In the genomic region with DNA sequence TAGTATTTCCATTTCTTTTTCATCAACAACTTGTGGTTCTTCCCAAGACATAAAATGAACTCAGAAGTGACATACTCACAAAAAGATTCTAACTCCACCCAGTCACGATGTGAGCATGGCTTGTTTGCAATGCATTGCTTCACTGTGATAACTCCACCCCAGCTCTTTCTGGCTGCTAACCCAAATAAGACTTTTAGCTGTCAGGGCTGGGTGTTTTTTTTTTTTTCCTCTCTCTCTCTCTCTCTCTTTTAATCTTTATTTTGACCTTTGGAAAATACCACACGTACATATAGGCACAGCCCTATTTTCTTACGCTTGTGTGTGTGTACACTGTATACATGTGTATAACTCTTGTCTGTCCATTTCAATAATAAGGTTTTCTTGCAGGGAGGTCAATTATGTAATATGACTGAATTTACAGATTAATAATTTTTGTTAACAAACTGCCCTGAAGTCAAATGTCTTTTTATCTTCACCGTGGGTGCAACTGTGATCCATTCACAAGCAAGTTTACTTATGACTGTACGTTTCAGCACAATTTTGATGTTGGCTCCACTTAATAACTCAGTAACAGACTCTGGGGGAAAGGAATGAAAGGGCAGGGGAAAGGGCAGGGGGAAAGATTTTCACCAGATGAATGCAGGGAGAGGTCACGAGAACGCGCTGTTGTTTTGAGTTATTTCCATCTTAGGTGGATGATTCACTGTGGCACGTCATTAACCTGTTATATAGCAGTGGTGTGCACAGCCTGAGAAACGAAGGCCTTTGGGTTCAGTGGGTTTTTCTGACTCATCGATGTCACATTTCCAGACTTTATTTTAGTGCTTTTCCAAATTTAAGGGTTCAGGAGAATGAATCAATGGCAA, we compare ENCODE assay signal across 8 cellular contexts.
DNase-seq lines count a peak whose midpoint lies in the region; ATAC-seq and TF ChIP-seq lines count a peak whose summit lies in the region.

No MANE protein-coding gene starts in this region.

- peak; percentile 65 for DNase-seq in GM06990 (ENCODE audit: extremely low read depth, insufficient read length)
- DNase-seq in OCI-M1 (lab: John Stamatoyannopoulos, UW): peak; percentile 11
- DNase-seq in activated naive CD4-positive, alpha-beta T cell treated with anti-CD3 and anti-CD28 coated beads, Interleukin-2, amount 50 U/mL, for 16 hours: peak; percentile 70
- peak; percentile 13 for DNase-seq in left kidney (ENCODE audit: low read depth, low spot score)
- peak; percentile 28 to 51 for DNase-seq in stimulated activated CD8-positive, alpha-beta memory T cell treated with anti-CD3 and anti-CD28 coated beads, Interleukin-4, amount 100 ng/mL, for 4 hours (ENCODE audit: low read depth in 2 of 2, low spot score in 1 of 2)
- no peak for DNase-seq in NCI-H2029 treated with DMSO at 0.1 percent for 48 hours (lab: John Stamatoyannopoulos, UW)
- no peak for DNase-seq in cerebellar cortex (ENCODE audit: low spot score)

- ATAC-seq in HG02588 (IDR thresholded peaks at IDR 0.05; ENCODE audit: unreplicated experiment): peak; percentile 79

- no peaks in the 10 kb centered on the region for H3K27me3 ChIP-seq in GM06990 (replicated peaks; ENCODE audit: control insufficient read depth, insufficient read depth, low read length)

- TF ChIP-seq CTCF in GM06990 (IDR thresholded peaks at IDR 0.05; ENCODE audit: insufficient read depth, low read length, poor library complexity, severe bottlenecking): no peak

- peak overlapping the region; percentile 12; the same call in 1 of the 2 replicates for H3K4me3 ChIP-seq in GM06990 (replicated peaks; ENCODE audit: low read depth, low read length)

- no peaks in the 10 kb centered on the region for H3K36me3 ChIP-seq in GM06990 (ENCODE audit: control insufficient read depth, insufficient read depth, low read length)

Comparison
In these comparisons a context has a peak if more than half of its experiments do, and no peak if none do; other contexts are left out.
1. DNase-seq: peak in GM06990 (single experiment), OCI-M1 (single experiment), activated naive CD4-positive, alpha-beta T cell treated with anti-CD3 and anti-CD28 coated beads, Interleukin-2, amount 50 U/mL, for 16 hours (single experiment), left kidney (single experiment) and stimulated activated CD8-positive, alpha-beta memory T cell treated with anti-CD3 and anti-CD28 coated beads, Interleukin-4, amount 100 ng/mL, for 4 hours (2 of 2); none in NCI-H2029 treated with DMSO at 0.1 percent for 48 hours (single experiment) and cerebellar cortex (single experiment).